In genomic region chr1:39576016-39576657, GRCh38 we compare ENCODE assay signal across 8 cellular contexts. TPM values are rescaled to one million over a fixed set of nuclear protein-coding genes. Genes with fewer than 3 reads are reported as not detected.
DNase-seq lines count a peak whose midpoint lies in the region; FAIRE-seq and TF ChIP-seq lines count a peak whose summit lies in the region.

No MANE protein-coding gene starts in this region.

- H3K4me2 ChIP-seq in osteoblast (ENCODE audit: insufficient read depth, low read length) = peak overlapping the region; percentile 94

- TF ChIP-seq POLR2A in GM12892 (IDR thresholded peaks at IDR 0.05; ENCODE audit: low read depth, low read length) = no peak

- POLR2A ChIA-PET in HEK293 (lab: Yijun Ruan, JAX) = interaction anchor here (1.0 to 1.7 kb wide), 7 partner anchors 11 to 470 kb away, joined by 3 to 6 read pairs (median 4); partner anchors contain the start of gene PPIE

- no peaks in the 10 kb centered on the region for H3K9me3 ChIP-seq in HEK293 (ENCODE audit: control insufficient read depth, insufficient read depth, low read depth, low read length)
- no peaks in the 10 kb centered on the region for H3K9me3 ChIP-seq in osteoblast (ENCODE audit: low read depth, low read length)

- peaks cover 44% of the 10 kb centered on the region for H4K20me1 ChIP-seq in osteoblast (ENCODE audit: insufficient read depth, low read length)

- peak overlapping the region; percentile 75 for H3K27ac ChIP-seq in HEK293 (ENCODE audit: extremely low read depth, low read depth, low read length)
- peak overlapping the region; percentile 87 for H3K27ac ChIP-seq in osteoblast (ENCODE audit: low read depth, low read length)

- no peak overlapping the region for H2AFZ ChIP-seq in osteoblast (ENCODE audit: low read length)

- no peaks in the 10 kb centered on the region for H3K27me3 ChIP-seq in osteoblast (ENCODE audit: insufficient read depth, low read length)

- H3K4me1 ChIP-seq in HEK293 (ENCODE audit: control insufficient read depth, insufficient read depth, low read length) (0 out of 2 replicates have a peak, but pooled peaks cover 3% of the 10 kb centered on the region), osteoblast (ENCODE audit: insufficient read depth, low read length) (peaks cover 23% of the 10 kb centered on the region)

- CTCF ChIA-PET in HEK293 (lab: Yijun Ruan, JAX) = interaction anchor here (0.6 to 1.5 kb wide), 4 partner anchors 20 to 308 kb away, joined by 3 to 8 read pairs (median 3); no protein-coding TSS in a partner anchor

- H3K4me3 ChIP-seq in HEK293 (ENCODE audit: low read depth, low read length) = peak overlapping the region; percentile 76
- peak overlapping the region; percentile 97 for H3K4me3 ChIP-seq in osteoblast (ENCODE audit: insufficient read depth, low read length)

- FAIRE-seq in GM12892 (lab: Jason Lieb, UNC) (no peak), frontal cortex (lab: Jason Lieb, UNC) (no peak)

- peaks cover 54% of the 10 kb centered on the region for H3K79me2 ChIP-seq in osteoblast (ENCODE audit: insufficient read depth, low read length)

- H3K36me3 ChIP-seq in HEK293 (ENCODE audit: control insufficient read depth in 2 of 2, insufficient read depth in 1 of 2, low read length in 2 of 2) (peaks cover 12 to 46% of the 10 kb centered on the region in 2 experiments; a peak in 2 of 3 replicates), osteoblast (ENCODE audit: insufficient read depth, low read length) (peaks cover 30% of the 10 kb centered on the region)

- DNase-seq in GM12892 (ENCODE audit: insufficient read length) = peak; percentile 38
- peak; percentile 3 for DNase-seq in NCI-H1417 treated with DMSO at 0.1 percent for 48 hours (lab: John Stamatoyannopoulos, UW)
- DNase-seq in activated effector memory CD4-positive, alpha-beta T cell treated with Interleukin-2 at 50 U/mL for 16 hours = peak; percentile 13
- peak; percentile 60 to 72 for DNase-seq in frontal cortex (ENCODE audit: low spot score in 2 of 2)
- DNase-seq in osteoblast (ENCODE audit: insufficient read length, low spot score, missing footprints) = peak; percentile 87
- DNase-seq in COLO668 (lab: John Stamatoyannopoulos, UW; ENCODE audit: unreplicated experiment) = no peak
- DNase-seq in NCI-H1048 (lab: John Stamatoyannopoulos, UW) = no peak

- TF ChIP-seq CTCF in HEK293 (tag by site-specific recombination; IDR thresholded peaks at IDR 0.05) (no peak), osteoblast (IDR thresholded peaks at IDR 0.05; ENCODE audit: extremely low read depth, low read depth, low read length) (no peak)

TF ChIP-seq in HEK293, 187 proteins besides CTCF, POLR2A, EP300 and RAD21:
- TF ChIP-seq ZBTB11 (tag by site-specific recombination; conservative IDR thresholded peaks at IDR 0.05; ENCODE audit: low read depth) (0 out of 2 replicates have a peak, but pooled peaks have one; percentile 3), ZBTB26 (tag by site-specific recombination; optimal IDR thresholded peaks at IDR 0.05) (peak; percentile 68), ZNF26 (tag by site-specific recombination; IDR thresholded peaks at IDR 0.05) (no peak), HOXC10 (CRISPR knock-in tag; IDR thresholded peaks at IDR 0.05) (0 out of 2 replicates have a peak, but pooled peaks have one; percentile 40)

RNA-seq across cellular contexts. Expression of gene PABPC4, which starts 0.5 kb away (rescaled TPM):
- 270 TPM for polyA plus RNA-seq in GM12892 (2012; ENCODE audit: missing spikeins)
- total RNA-seq in frontal cortex = 126 TPM
- 158 and 182 TPM in 2 replicates for total RNA-seq in osteoblast

Comparison
In these comparisons a context has a peak if more than half of its experiments do, and no peak if none do; other contexts are left out.
1. DNase-seq: peak in GM12892 (single experiment), NCI-H1417 treated with DMSO at 0.1 percent for 48 hours (single experiment), activated effector memory CD4-positive, alpha-beta T cell treated with Interleukin-2 at 50 U/mL for 16 hours (single experiment), frontal cortex (2 of 2) and osteoblast (single experiment); none in COLO668 (single experiment) and NCI-H1048 (single experiment).